1 cellular context compared by ENCODE assay signal in the genomic region with DNA sequence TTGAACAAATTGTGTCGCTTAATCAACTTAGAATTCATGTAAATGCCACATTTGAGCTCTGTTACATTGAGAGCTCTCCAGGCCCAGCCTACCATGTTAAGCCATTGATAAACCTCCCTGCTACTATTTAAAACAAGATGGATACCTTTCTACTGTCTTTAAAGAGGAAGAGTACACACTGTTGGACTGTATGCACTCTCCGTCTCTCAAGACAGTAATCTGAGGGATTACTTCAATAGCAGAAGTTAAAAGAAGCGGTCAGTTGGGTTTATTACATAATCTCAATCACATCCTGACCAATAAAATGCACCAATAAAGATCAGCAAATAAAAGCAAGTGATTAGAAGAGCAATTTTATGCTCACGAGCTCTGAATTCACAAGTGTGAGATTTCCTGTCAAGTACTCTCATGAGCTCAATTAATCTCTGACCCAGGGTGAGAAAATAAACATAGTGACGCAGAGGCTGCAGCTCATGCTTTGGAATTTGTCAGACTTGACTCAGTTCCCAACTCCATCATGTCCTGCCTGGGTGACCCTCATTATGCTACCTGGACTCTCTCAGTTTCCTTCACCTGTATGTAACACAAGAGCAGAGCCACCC.
TF ChIP-seq lines count a peak whose summit lies in the region.

No MANE protein-coding gene starts in this region.

TF ChIP-seq in IMR-90, 13 proteins besides CTCF, POLR2A, EP300 and RAD21:
- TF ChIP-seq NFE2L2 (IDR thresholded peaks at IDR 0.05; ENCODE audit: low read depth, low read length) = no peak
- no peak for TF ChIP-seq RCOR1 (IDR thresholded peaks at IDR 0.05; ENCODE audit: insufficient replicate concordance, low read length)
- TF ChIP-seq MAZ (IDR thresholded peaks at IDR 0.05; ENCODE audit: borderline replicate concordance, low read depth, low read length) = no peak
- TF ChIP-seq CHD1 (IDR thresholded peaks at IDR 0.05; ENCODE audit: low read depth, low read length) = no peak
- no peak for TF ChIP-seq MXI1 (IDR thresholded peaks at IDR 0.05; ENCODE audit: borderline replicate concordance, low read depth, low read length)
- TF ChIP-seq ELK1 (IDR thresholded peaks at IDR 0.05; ENCODE audit: borderline replicate concordance, low read depth, low read length) = no peak
- no peak for TF ChIP-seq FOS (IDR thresholded peaks at IDR 0.05; ENCODE audit: low read depth, low read length)
- no peak for TF ChIP-seq SMC3 (IDR thresholded peaks at IDR 0.05; ENCODE audit: low read depth, low read length)
- TF ChIP-seq BHLHE40 (IDR thresholded peaks at IDR 0.05; ENCODE audit: low read depth, low read length) = no peak
- TF ChIP-seq RFX5 (IDR thresholded peaks at IDR 0.05; ENCODE audit: low read depth, low read length) = no peak
- no peak for TF ChIP-seq USF2 (IDR thresholded peaks at IDR 0.05; ENCODE audit: low read depth, low read length)
- no peak for TF ChIP-seq CEBPB (IDR thresholded peaks at IDR 0.05; ENCODE audit: low read depth, low read length)
- no peak for TF ChIP-seq MAFK (IDR thresholded peaks at IDR 0.05; ENCODE audit: low read depth, low read length)
TF ChIP-seq in IMR-90: peak in this region for 0.
